In genomic region chr1:244341455-244342450, GRCh38 we compare ENCODE assay signal across 8 cellular contexts.
DNase-seq lines count a peak whose midpoint lies in the region; ATAC-seq, FAIRE-seq and TF ChIP-seq lines count a peak whose summit lies in the region.

No MANE protein-coding gene starts in this region.

- no peak overlapping the region for H3K4me3 Mint-ChIP-seq in activated CD4-positive, alpha-beta memory T cell treated with anti-CD3 and anti-CD28 coated beads, Interleukin-2, amount 10 ng/mL, durations not matched to agents 7 days and 5 days

- CTCF ChIA-PET in activated CD4-positive, alpha-beta memory T cell treated with anti-CD3 and anti-CD28 coated beads, Interleukin-2, amount 10 ng/mL, durations not matched to agents 7 days and 5 days (lab: Charles Lee): interaction anchor here (1.1 kb wide), 1 partner anchor 18 kb away, joined by 3 read pairs; no protein-coding TSS in a partner anchor

- H3K4me1 Mint-ChIP-seq in activated CD4-positive, alpha-beta memory T cell treated with anti-CD3 and anti-CD28 coated beads, Interleukin-2, amount 10 ng/mL, durations not matched to agents 7 days and 5 days: peaks cover 13% of the 10 kb centered on the region

- no peak for FAIRE-seq in urothelium cell line (lab: Jason Lieb, UNC)

- peak overlapping the region; percentile 71 for H2AFZ ChIP-seq in Loucy (ENCODE audit: low read length)

- POLR2A ChIA-PET in activated CD4-positive, alpha-beta memory T cell treated with anti-CD3 and anti-CD28 coated beads, Interleukin-2, amount 10 ng/mL, durations not matched to agents 7 days and 5 days (lab: Charles Lee): interaction anchor here (1.4 to 1.8 kb wide), 2 partner anchors 12 to 17 kb away, joined by 3 to 5 read pairs; a partner anchor contains a TSS

- H3K9me2 ChIP-seq in Loucy (replicated peaks; ENCODE audit: low read depth, low read length): no peaks in the 10 kb centered on the region

- no peaks in the 10 kb centered on the region for H3K9me3 ChIP-seq in Loucy (ENCODE audit: insufficient read depth, low read depth, low read length)
- no peaks in the 10 kb centered on the region for H3K9me3 ChIP-seq in gastroesophageal sphincter

- H3F3A ChIP-seq in Loucy (ENCODE audit: low read depth): no peaks in the 10 kb centered on the region

- H3K4me2 ChIP-seq in Loucy (ENCODE audit: low read depth, low read length, poor library complexity, severe bottlenecking): peak overlapping the region; percentile 78

- DNase-seq in DMS53 treated with DMSO at 0.1 percent for 48 hours (lab: John Stamatoyannopoulos, UW; ENCODE audit: unreplicated experiment): peak; percentile 91
- peak; percentile 48 for DNase-seq in activated CD4-positive, alpha-beta memory T cell treated with anti-CD3 and anti-CD28 coated beads, Interleukin-2, amount 10 ng/mL, durations not matched to agents 7 days and 5 days
- peak; percentile 67 for DNase-seq in inferior parietal cortex (ENCODE audit: extremely low spot score)
- peak; percentile 87 for DNase-seq in urothelium cell line (ENCODE audit: low spot score)

- ATAC-seq in GM19463 (IDR thresholded peaks at IDR 0.05; ENCODE audit: unreplicated experiment): no peak
- no peak for ATAC-seq in gastroesophageal sphincter
- ATAC-seq in GM21825 (IDR thresholded peaks at IDR 0.05; ENCODE audit: unreplicated experiment): no peak

- 60 to 63% methylated on average over 8 to 15 of the region's 16 CpGs for WGBS in gastroesophageal sphincter (ENCODE audit: low coverage in 1 of 2), 2 donors

- peaks cover 6% of the 10 kb centered on the region for H3K9me3 Mint-ChIP-seq in activated CD4-positive, alpha-beta memory T cell treated with anti-CD3 and anti-CD28 coated beads, Interleukin-2, amount 10 ng/mL, durations not matched to agents 7 days and 5 days

- H3K27ac Mint-ChIP-seq in activated CD4-positive, alpha-beta memory T cell treated with anti-CD3 and anti-CD28 coated beads, Interleukin-2, amount 10 ng/mL, durations not matched to agents 7 days and 5 days: peak overlapping the region; percentile 53

- H3K4me1 ChIP-seq in Loucy (ENCODE audit: insufficient read depth, low read length, poor library complexity, severe bottlenecking) (peaks cover 30% of the 10 kb centered on the region), gastroesophageal sphincter (no peaks in the 10 kb centered on the region)

- TF ChIP-seq CTCF in Loucy (conservative IDR thresholded peaks at IDR 0.05; ENCODE audit: low read length): no peak; the same call in 1 of the 2 replicates
- TF ChIP-seq CTCF in gastroesophageal sphincter (IDR thresholded peaks at IDR 0.05): no peak

- H3K27me3 Mint-ChIP-seq in activated CD4-positive, alpha-beta memory T cell treated with anti-CD3 and anti-CD28 coated beads, Interleukin-2, amount 10 ng/mL, durations not matched to agents 7 days and 5 days: peaks cover 3% of the 10 kb centered on the region

- H3K36me3 Mint-ChIP-seq in activated CD4-positive, alpha-beta memory T cell treated with anti-CD3 and anti-CD28 coated beads, Interleukin-2, amount 10 ng/mL, durations not matched to agents 7 days and 5 days (ENCODE audit: low read depth): no peaks in the 10 kb centered on the region

- H3K36me3 ChIP-seq in Loucy (ENCODE audit: insufficient read depth, low read length) (no peaks in the 10 kb centered on the region), gastroesophageal sphincter (no peaks in the 10 kb centered on the region)

- no peak for TF ChIP-seq EP300 in gastroesophageal sphincter (IDR thresholded peaks at IDR 0.05)

- H3K27ac ChIP-seq in gastroesophageal sphincter: no peak overlapping the region

- H3K79me2 ChIP-seq in Loucy (ENCODE audit: insufficient read depth, low read length): no peaks in the 10 kb centered on the region

- H3K9ac ChIP-seq in Loucy (ENCODE audit: low read depth, low read length, poor library complexity, severe bottlenecking): peak overlapping the region; percentile 58

- H3K4me3 ChIP-seq in Loucy (ENCODE audit: low read length, poor library complexity, severe bottlenecking) (peak overlapping the region; percentile 48), gastroesophageal sphincter (no peak overlapping the region)

- H4K20me1 ChIP-seq in Loucy (ENCODE audit: insufficient read depth, low read length, poor library complexity, severe bottlenecking): no peaks in the 10 kb centered on the region

- no peak for TF ChIP-seq POLR2A in gastroesophageal sphincter (IDR thresholded peaks at IDR 0.05)

- H3K27me3 ChIP-seq in Loucy (ENCODE audit: insufficient read depth, low read length, poor library complexity, severe bottlenecking) (no peaks in the 10 kb centered on the region), gastroesophageal sphincter (no peaks in the 10 kb centered on the region)
